Comparison of ENCODE assay signal across 9 cellular contexts in genomic region chr1:161304927-161305871, GRCh38. TPM values are rescaled to one million over a fixed set of nuclear protein-coding genes. Genes with fewer than 3 reads are reported as not detected.
DNase-seq lines count a peak whose midpoint lies in the region; ATAC-seq lines count a peak whose summit lies in the region.
"Had no signal": no experiment of that assay in that cellular context is flagged by ENCODE, and none has a peak within 500 bp of the region (broad histone marks: within the 10 kb centered on the region; RNA-seq: fewer than 3 reads in every experiment).

No MANE protein-coding gene starts in this region.

- no peaks in the 10 kb centered on the region for H3K9me3 ChIP-seq in skeletal muscle satellite cell (replicated peaks; ENCODE audit: low read length)

- peaks cover 4% of the 10 kb centered on the region for H3K27me3 Mint-ChIP-seq in activated CD4-positive, alpha-beta T cell treated with anti-CD3 and anti-CD28 coated beads, Interleukin-2, amount 10 ng/mL, durations not matched to agents 7 days and 5 days

- H3K4me3 Mint-ChIP-seq in activated CD4-positive, alpha-beta T cell treated with anti-CD3 and anti-CD28 coated beads, Interleukin-2, amount 10 ng/mL, durations not matched to agents 7 days and 5 days: peak overlapping the region; percentile 100

- CTCF ChIA-PET in activated CD4-positive, alpha-beta T cell treated with anti-CD3 and anti-CD28 coated beads, Interleukin-2, amount 10 ng/mL, durations not matched to agents 7 days and 5 days (lab: Charles Lee): interaction anchor here (1.1 to 2.7 kb wide), 7 partner anchors 8 to 76 kb away, joined by 3 to 8 read pairs (median 4); partner anchors contain the start of gene SDHC

- no peaks in the 10 kb centered on the region for H3K36me3 ChIP-seq in skeletal muscle satellite cell (ENCODE audit: insufficient read depth, low read length)

- ATAC-seq in GM21576 (IDR thresholded peaks at IDR 0.05; ENCODE audit: unreplicated experiment): peak; percentile 3
- ATAC-seq in left cardiac atrium: peak; percentile 3 to 7
- no peak for ATAC-seq in HG02885 (IDR thresholded peaks at IDR 0.05; ENCODE audit: poor library complexity, unreplicated experiment)
- no peak for ATAC-seq in HG03196 (IDR thresholded peaks at IDR 0.05; ENCODE audit: unreplicated experiment)
- no peak for ATAC-seq in HG03520 (IDR thresholded peaks at IDR 0.05; ENCODE audit: unreplicated experiment)

- no peaks in the 10 kb centered on the region for H3K27me3 ChIP-seq in skeletal muscle satellite cell (ENCODE audit: control insufficient read depth, insufficient read depth, low read length)

- peaks cover 31% of the 10 kb centered on the region for H3K4me1 ChIP-seq in skeletal muscle satellite cell (ENCODE audit: control insufficient read depth, insufficient read depth, low read length)

- no peak for DNase-seq in activated CD4-positive, alpha-beta T cell treated with anti-CD3 and anti-CD28 coated beads, Interleukin-2, amount 10 ng/mL, durations not matched to agents 7 days and 5 days
- no peak for DNase-seq in left cardiac atrium
- DNase-seq in COR-L47 (lab: John Stamatoyannopoulos, UW): no peak

- H3K4me1 Mint-ChIP-seq in activated CD4-positive, alpha-beta T cell treated with anti-CD3 and anti-CD28 coated beads, Interleukin-2, amount 10 ng/mL, durations not matched to agents 7 days and 5 days: peaks cover 38% of the 10 kb centered on the region

- H3K4me2 ChIP-seq in skeletal muscle satellite cell (ENCODE audit: low read length): peak overlapping the region; percentile 84

- POLR2A ChIA-PET in activated CD4-positive, alpha-beta T cell treated with anti-CD3 and anti-CD28 coated beads, Interleukin-2, amount 10 ng/mL, durations not matched to agents 7 days and 5 days (lab: Charles Lee): no interaction called here

- intact Hi-C loops in left cardiac atrium (cut with DNase I): no loop called here

- H3K9me3 Mint-ChIP-seq in activated CD4-positive, alpha-beta T cell treated with anti-CD3 and anti-CD28 coated beads, Interleukin-2, amount 10 ng/mL, durations not matched to agents 7 days and 5 days: peaks cover 2% of the 10 kb centered on the region

- H3K9ac ChIP-seq in skeletal muscle satellite cell (ENCODE audit: low read depth, low read length): peak overlapping the region; percentile 50

- H3K36me3 Mint-ChIP-seq in activated CD4-positive, alpha-beta T cell treated with anti-CD3 and anti-CD28 coated beads, Interleukin-2, amount 10 ng/mL, durations not matched to agents 7 days and 5 days (ENCODE audit: low read depth): peaks cover 4% of the 10 kb centered on the region

- H3K27ac Mint-ChIP-seq in activated CD4-positive, alpha-beta T cell treated with anti-CD3 and anti-CD28 coated beads, Interleukin-2, amount 10 ng/mL, durations not matched to agents 7 days and 5 days: peak overlapping the region; percentile 98

- H3K4me3 ChIP-seq in skeletal muscle satellite cell (ENCODE audit: low read length): peak overlapping the region; percentile 72

RNA-seq across cellular contexts. Expression of gene MPZ, which starts 4.6 kb away (rescaled TPM):
- 1 to 10 TPM; 4.5 to 5.2 TPM for total RNA-seq in activated CD4-positive, alpha-beta T cell treated with anti-CD3 and anti-CD28 coated beads, Interleukin-2, amount 10 ng/mL, durations not matched to agents 7 days and 5 days
- 1 to 10 TPM; 3.2 to 8.6 TPM for total RNA-seq in left cardiac atrium
- total RNA-seq in skeletal muscle satellite cell (2012; rRNA removed): 3.5 and 3.7 TPM in 2 replicates

RNA-seq across cellular contexts. Expression of gene SDHC, which starts 9.0 kb away (rescaled TPM):
- 100 to 1,000 TPM; 159 to 169 TPM for total RNA-seq in activated CD4-positive, alpha-beta T cell treated with anti-CD3 and anti-CD28 coated beads, Interleukin-2, amount 10 ng/mL, durations not matched to agents 7 days and 5 days
- total RNA-seq in left cardiac atrium: 100 to 1,000 TPM; 241 to 284 TPM
- 19.8 and 41.5 TPM in 2 replicates for total RNA-seq in skeletal muscle satellite cell (2012; rRNA removed)

RNA-seq across cellular contexts. Expression of gene PCP4L1, which starts 46.7 kb away (rescaled TPM):
- total RNA-seq in activated CD4-positive, alpha-beta T cell treated with anti-CD3 and anti-CD28 coated beads, Interleukin-2, amount 10 ng/mL, durations not matched to agents 7 days and 5 days: under 1 TPM in 1 of 2 experiments, not detected in 1; 0.15 TPM
- total RNA-seq in left cardiac atrium: under 1 TPM; 0.34 to 0.62 TPM
- total RNA-seq in skeletal muscle satellite cell (2012; rRNA removed): not detected in 2 replicates
- total RNA-seq: lung microvascular endothelial cell had no signal

Comparison
In these comparisons a context has a peak if more than half of its experiments do, and no peak if none do; other contexts are left out.
1. ATAC-seq: peak in GM21576 (single experiment) and left cardiac atrium (2 of 2); none in HG02885 (single experiment), HG03196 (single experiment) and HG03520 (single experiment).